In genomic region chrX:97637289-97637688, GRCh38 we compare ENCODE assay signal across 14 cellular contexts.
A peak's percentile ranks its signal among the peaks of the same experiment; 100 is the strongest.
DNase-seq lines count a peak whose midpoint lies in the region; ATAC-seq and TF ChIP-seq lines count a peak whose summit lies in the region.
"Had no signal": no experiment of that assay in that cellular context is flagged by ENCODE, and none has a peak within 500 bp of the region (broad histone marks: within the 10 kb centered on the region; RNA-seq: fewer than 3 reads in every experiment).

No MANE protein-coding gene starts in this region.

- DNase-seq in AG10803 (ENCODE audit: low read depth) (peak; percentile 0), G401 (ENCODE audit: low spot score) (peak; percentile 1), fibroblast of the aortic adventitia (ENCODE audit: low read depth) (peak; percentile 37), NCI-H1436 treated with DMSO at 0.1 percent for 48 hours (lab: John Stamatoyannopoulos, UW) (no peak), NCI-H187 (lab: John Stamatoyannopoulos, UW) (no peak)
- DNase-seq: CD8-positive, alpha-beta T cell; COR-L47; DMS53; HCEC 1CT; IMR-90 had no signal

- ATAC-seq in HG02840 (IDR thresholded peaks at IDR 0.05; ENCODE audit: low FRiP score, unreplicated experiment) = no peak
- ATAC-seq: A549; CD8-positive, alpha-beta T cell had no signal

- no peaks in the 10 kb centered on the region for H3K9me3 Mint-ChIP-seq in brain
- H3K9me3 Mint-ChIP-seq: CD8-positive, alpha-beta T cell had no signal

- TF ChIP-seq CTCF in AG10803 (conservative IDR thresholded peaks at IDR 0.05; ENCODE audit: low read length) (no peak), brain (conservative IDR thresholded peaks at IDR 0.05) (no peak), fibroblast of the aortic adventitia (IDR thresholded peaks at IDR 0.05; ENCODE audit: insufficient read depth, low read length) (no peak)

- H3K4me3 ChIP-seq in AG10803 (ENCODE audit: low read length) (no peak overlapping the region), fibroblast of the aortic adventitia (ENCODE audit: low read depth, low read length) (no peak overlapping the region)
- H3K4me3 ChIP-seq: A549 had no signal

- no peak overlapping the region for H3K4me3 Mint-ChIP-seq in brain
- H3K4me3 Mint-ChIP-seq: CD14-positive monocyte; CD8-positive, alpha-beta T cell had no signal

- peaks cover 33% of the 10 kb centered on the region for H3K4me1 Mint-ChIP-seq in brain
- H3K4me1 Mint-ChIP-seq: CD14-positive monocyte had no signal

- in situ Hi-C loops in G401 (cut with HindIII; ENCODE audit: low sequenced_read_pairs) = no loop called here

- peak overlapping the region in 3 of 5 experiments; percentile 28 to 75 (median 53) for H3K27ac Mint-ChIP-seq in brain
- H3K27ac Mint-ChIP-seq: CD14-positive monocyte; CD8-positive, alpha-beta T cell had no signal

- H3K27me3 Mint-ChIP-seq in brain = no peaks in the 10 kb centered on the region

- no peaks in the 10 kb centered on the region for H3K36me3 Mint-ChIP-seq in brain
- H3K36me3 Mint-ChIP-seq: CD14-positive monocyte; CD8-positive, alpha-beta T cell had no signal

Comparison
In these comparisons a context has a peak if more than half of its experiments do, and no peak if none do; other contexts are left out.
1. DNase-seq: peak in AG10803 (single experiment), G401 (single experiment) and fibroblast of the aortic adventitia (single experiment); none in NCI-H1436 treated with DMSO at 0.1 percent for 48 hours (single experiment) and NCI-H187 (0 of 2).